ENCODE assay signal across 8 cellular contexts in genomic region chr2:97663626-97663961, GRCh38. TPM values are rescaled to one million over a fixed set of nuclear protein-coding genes. Genes with fewer than 3 reads are reported as not detected.
DNase-seq lines count a peak whose midpoint lies in the region; ATAC-seq and TF ChIP-seq lines count a peak whose summit lies in the region.

No MANE protein-coding gene starts in this region.

- CTCF ChIA-PET in T-cell (lab: Charles Lee) = interaction anchor here in 1 of 2 donors (0.8 to 4.2 kb wide), 6 partner anchors 18 to 79 kb away, joined by 5 to 38 read pairs (median 8); partner anchors contain the start of gene COX5B

- H3K27me3 ChIP-seq in right cardiac atrium (ENCODE audit: control insufficient read depth, insufficient read depth) = no peaks in the 10 kb centered on the region

- H3K36me3 Mint-ChIP-seq in T-cell = peaks cover 6% of the 10 kb centered on the region
- H3K36me3 Mint-ChIP-seq in stimulated activated naive B cell treated with anti-CD40 and anti-IgM and Interleukin-4, amounts not matched to agents 10 μg/mL and 1 μg/mL and 100 μg/mL, for 72 hours = peaks cover 12 to 26% of the 10 kb centered on the region in 2 donors

- no peak for TF ChIP-seq CTCF in GM20000 (IDR thresholded peaks at IDR 0.05; ENCODE audit: extremely low read depth, missing control alignments)

- peaks cover 32 to 35% (median 34%) of the 10 kb centered on the region in 3 donors for H3K4me1 Mint-ChIP-seq in T-cell
- peaks cover 22 to 29% of the 10 kb centered on the region in 2 donors for H3K4me1 Mint-ChIP-seq in stimulated activated naive B cell treated with anti-CD40 and anti-IgM and Interleukin-4, amounts not matched to agents 10 μg/mL and 1 μg/mL and 100 μg/mL, for 72 hours

- H3K27ac ChIP-seq in right cardiac atrium (ENCODE audit: low read length) = peak overlapping the region; percentile 96

- H3K9me3 ChIP-seq in right cardiac atrium (ENCODE audit: control insufficient read depth, low read length) = no peaks in the 10 kb centered on the region

- POLR2A ChIA-PET in T-cell (lab: Charles Lee) = interaction anchor here (0.7 to 4.2 kb wide), 5 partner anchors 15 to 795 kb away, joined by 3 to 45 read pairs (median 3); partner anchors contain the start of gene COX5B (in 2 of the 2)

- no peak for ATAC-seq in T-cell (replicated peaks in 1 of 4)
- ATAC-seq in right cardiac atrium = no peak
- no peak for ATAC-seq in stimulated activated naive B cell treated with anti-CD40 and anti-IgM and Interleukin-4, amounts not matched to agents 10 μg/mL and 1 μg/mL and 100 μg/mL, for 72 hours (replicated peaks)

- intact Hi-C loops in right cardiac atrium (cut with DNase I) = loop anchor here in 2 of 4 donors (2.0 kb wide), 1 partner anchor 17 kb away; the partner anchor contains the start of gene COX5B (in 2 of the 2)

- peak overlapping the region; percentile 90 for H3K4me3 ChIP-seq in right cardiac atrium (ENCODE audit: low read length)

- no peak overlapping the region for H3K27ac Mint-ChIP-seq in T-cell
- H3K27ac Mint-ChIP-seq in stimulated activated naive B cell treated with anti-CD40 and anti-IgM and Interleukin-4, amounts not matched to agents 10 μg/mL and 1 μg/mL and 100 μg/mL, for 72 hours = peak overlapping the region; percentile 98

- H3K4me3 Mint-ChIP-seq in T-cell = peak overlapping the region; percentile 85 to 95 (median 95)
- H3K4me3 Mint-ChIP-seq in stimulated activated naive B cell treated with anti-CD40 and anti-IgM and Interleukin-4, amounts not matched to agents 10 μg/mL and 1 μg/mL and 100 μg/mL, for 72 hours = peak overlapping the region; percentile 88 to 94

- DNase-seq in NCI-H2171 (lab: John Stamatoyannopoulos, UW) (peak; percentile 56), NCI-H2171 treated with DMSO at 0.1 percent for 48 hours (lab: John Stamatoyannopoulos, UW) (no peak), T-cell (no peak), right cardiac atrium (no peak), NCI-H345 treated with DMSO at 0.1 percent for 48 hours (lab: John Stamatoyannopoulos, UW; ENCODE audit: unreplicated experiment) (no peak), GM20000 (ENCODE audit: low spot score) (no peak), DMS 273 (lab: John Stamatoyannopoulos, UW; ENCODE audit: unreplicated experiment) (no peak)
- no peak for DNase-seq in stimulated activated naive B cell treated with anti-CD40 and anti-IgM and Interleukin-4, amounts not matched to agents 10 μg/mL and 1 μg/mL and 100 μg/mL, for 72 hours

- under 1% methylated on average over 46 of the region's 46 CpGs for WGBS in right cardiac atrium

- no peaks in the 10 kb centered on the region for H3K27me3 Mint-ChIP-seq in T-cell
- H3K27me3 Mint-ChIP-seq in stimulated activated naive B cell treated with anti-CD40 and anti-IgM and Interleukin-4, amounts not matched to agents 10 μg/mL and 1 μg/mL and 100 μg/mL, for 72 hours = no peaks in the 10 kb centered on the region

- H3K9me3 Mint-ChIP-seq in T-cell = no peaks in the 10 kb centered on the region
- no peaks in the 10 kb centered on the region for H3K9me3 Mint-ChIP-seq in stimulated activated naive B cell treated with anti-CD40 and anti-IgM and Interleukin-4, amounts not matched to agents 10 μg/mL and 1 μg/mL and 100 μg/mL, for 72 hours

- H3K4me1 ChIP-seq in right cardiac atrium (ENCODE audit: control insufficient read depth, insufficient read depth, low read length) = peaks cover 3% of the 10 kb centered on the region

RNA-seq across cellular contexts. Expression of gene ACTR1B, which starts 0.2 kb away (rescaled TPM):
- total RNA-seq in T-cell = 100 to 1,000 TPM in 3 of 5 donors, 10 to 100 TPM in 2; 86.3 to 124 (median 101) TPM
- 10 to 100 TPM; 60.0 to 71.5 (median 65.7) TPM for total RNA-seq in right cardiac atrium
- polyA plus RNA-seq in right cardiac atrium = 57.4 TPM

RNA-seq across cellular contexts. Expression of gene C2orf92, which starts 5.9 kb away (rescaled TPM):
- 10 to 100 TPM; 15.3 to 24.1 (median 16.6) TPM for total RNA-seq in T-cell
- 1 to 10 TPM; 3.8 to 8.3 (median 4.5) TPM for total RNA-seq in right cardiac atrium
- 7.4 TPM for polyA plus RNA-seq in right cardiac atrium

RNA-seq across cellular contexts. Expression of gene COX5B, which starts 17.7 kb away (rescaled TPM):
- total RNA-seq in T-cell (100 to 1,000 TPM; 108 to 142 (median 119) TPM), right cardiac atrium (1,000 to 10,000 TPM in 3 of 4 donors, 100 to 1,000 TPM in 1; 893 to 1,145 (median 1,032) TPM)
- polyA plus RNA-seq in right cardiac atrium = 2,498 TPM

RNA-seq across cellular contexts. Expression of gene ZAP70, which starts 49.8 kb away (rescaled TPM):
- total RNA-seq in T-cell (100 to 1,000 TPM; 449 to 534 (median 468) TPM), right cardiac atrium (1 to 10 TPM in 3 of 4 donors, under 1 TPM in 1; 0.62 to 1.5 (median 1.1) TPM)
- 1.3 TPM for polyA plus RNA-seq in right cardiac atrium

Comparison
In these comparisons a context has a peak if more than half of its experiments do, and no peak if none do; other contexts are left out.
1. RNA of gene COX5B, which starts 17.7 kb away (total RNA-seq): 893 to 1,145 TPM in right cardiac atrium; 108 to 142 TPM in T-cell; every median in the first group is over 4 times any median in the second.